ENCODE assay signal across 18 cellular contexts in the genomic region with DNA sequence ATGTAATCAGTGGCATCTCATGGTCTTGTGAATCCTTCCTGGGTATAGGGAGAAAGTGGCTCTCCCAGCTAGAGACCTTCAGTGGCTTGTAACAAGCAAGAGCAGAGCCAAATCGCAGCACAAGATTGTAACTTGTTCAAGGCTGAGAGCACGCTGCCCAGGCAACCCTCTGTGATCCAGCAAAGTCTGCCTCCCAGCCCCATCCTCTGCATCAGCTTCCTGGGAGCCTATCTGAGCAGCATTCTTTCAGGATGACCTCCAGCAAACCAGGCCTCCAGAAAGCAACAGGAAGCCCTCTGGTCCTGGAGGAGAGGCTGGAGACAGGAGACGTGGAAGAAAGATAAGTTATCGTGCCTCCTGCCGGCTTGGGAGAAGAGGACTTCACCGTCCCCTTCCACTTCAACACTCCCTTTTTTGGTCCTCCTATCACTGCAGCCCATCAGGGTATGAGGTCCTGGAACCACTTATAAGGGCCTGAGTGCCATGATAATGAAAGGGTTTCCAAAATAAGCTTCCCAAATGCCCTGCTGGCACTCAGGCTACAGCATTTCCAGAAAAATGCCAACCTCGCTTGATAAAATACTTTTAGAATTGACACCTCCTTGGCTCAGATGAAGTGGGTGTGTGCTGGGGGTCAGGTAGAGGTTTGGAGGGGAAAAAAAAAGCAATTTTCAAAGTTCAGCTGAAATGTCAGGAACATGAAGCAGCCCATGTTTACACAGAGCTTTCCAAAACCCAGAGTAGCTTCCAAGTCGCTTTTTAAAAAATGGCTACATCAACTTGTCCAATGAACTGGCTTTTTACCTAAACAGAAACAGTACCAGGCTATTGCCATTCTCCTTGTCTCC.
DNase-seq lines count a peak whose midpoint lies in the region; ATAC-seq and TF ChIP-seq lines count a peak whose summit lies in the region.
"Had no signal": no experiment of that assay in that cellular context is flagged by ENCODE, and none has a peak within 500 bp of the region (broad histone marks: within the 10 kb centered on the region; RNA-seq: fewer than 3 reads in every experiment).

No MANE protein-coding gene starts in this region.

- peak; percentile 57 for ATAC-seq in Right ventricle myocardium superior (ENCODE audit: poor library complexity)
- ATAC-seq in esophagus mucosa = no peak
- ATAC-seq: A549; left colon; naive thymus-derived CD4-positive, alpha-beta T cell; stimulated activated naive CD8-positive, alpha-beta T cell treated with anti-CD3 and anti-CD28 coated beads, Interleukin-15, Interleukin-2, amounts not matched to agents 100 U/mL and 50 U/mL, for 24 hours had no signal

- H3K36me3 ChIP-seq in vagina = no peaks in the 10 kb centered on the region
- H3K36me3 ChIP-seq: adrenal gland, esophagus muscularis mucosa, uterus had no signal

- H3K27ac ChIP-seq in vagina = no peak overlapping the region
- H3K27ac ChIP-seq: A549, C4-2B, uterus had no signal

- no peaks in the 10 kb centered on the region for H3K4me1 ChIP-seq in vagina
- H3K4me1 ChIP-seq: A549, adrenal gland, uterus had no signal

- no peaks in the 10 kb centered on the region for H3K27me3 ChIP-seq in vagina
- H3K27me3 ChIP-seq: adrenal gland, esophagus muscularis mucosa, uterus had no signal

- H3K4me3 ChIP-seq in vagina = no peak overlapping the region
- H3K4me3 ChIP-seq: A549, adrenal gland, esophagus muscularis mucosa, uterus had no signal

- DNase-seq in Daoy (ENCODE audit: low read depth) (peak; percentile 45), amniotic epithelial cell (ENCODE audit: low read depth) (peak; percentile 86), Right ventricle myocardium superior (no peak), medulla oblongata (ENCODE audit: extremely low spot score) (peak; percentile 44), vagina (ENCODE audit: extremely low spot score in 2 of 2) (no peak)
- DNase-seq in activated CD4-positive, alpha-beta T cell treated with anti-CD3 and anti-CD28 coated beads for 4 hours = no peak
- DNase-seq in activated naive CD4-positive, alpha-beta T cell treated with anti-CD3 and anti-CD28 coated beads, Interleukin-2, amount 50 U/mL, for 16 hours = no peak
- DNase-seq: hippocampal formation; left colon; naive thymus-derived CD4-positive, alpha-beta T cell; stimulated activated CD4-positive, alpha-beta T cell treated with anti-CD3 and anti-CD28 coated beads, Interleukin-15, amount 100 ng/mL, for 24 hours; stimulated activated naive CD8-positive, alpha-beta T cell treated with anti-CD3 and anti-CD28 coated beads, Interleukin-15, Interleukin-2, amounts not matched to agents 100 U/mL and 50 U/mL, for 24 hours; uterus had no signal

- intact Hi-C loops in Right ventricle myocardium superior (cut with DNase I) = no loop called here
- intact Hi-C loops in vagina (cut with DNase I) = no loop called here

- TF ChIP-seq POLR2A in vagina (IDR thresholded peaks at IDR 0.05) = no peak

- no peak for TF ChIP-seq CTCF in vagina (IDR thresholded peaks at IDR 0.05)

- H3K9me3 ChIP-seq in vagina = no peaks in the 10 kb centered on the region
- H3K9me3 ChIP-seq: A549, adrenal gland, esophagus muscularis mucosa, uterus had no signal

Comparison
In these comparisons a context has a peak if more than half of its experiments do, and no peak if none do; other contexts are left out.
1. DNase-seq: peak in Daoy (single experiment), amniotic epithelial cell (single experiment) and medulla oblongata (single experiment); none in Right ventricle myocardium superior (single experiment), activated CD4-positive, alpha-beta T cell treated with anti-CD3 and anti-CD28 coated beads for 4 hours (0 of 2), vagina (0 of 2) and activated naive CD4-positive, alpha-beta T cell treated with anti-CD3 and anti-CD28 coated beads, Interleukin-2, amount 50 U/mL, for 16 hours (single experiment).